Comparison of ENCODE assay signal across 8 cellular contexts in the genomic region with DNA sequence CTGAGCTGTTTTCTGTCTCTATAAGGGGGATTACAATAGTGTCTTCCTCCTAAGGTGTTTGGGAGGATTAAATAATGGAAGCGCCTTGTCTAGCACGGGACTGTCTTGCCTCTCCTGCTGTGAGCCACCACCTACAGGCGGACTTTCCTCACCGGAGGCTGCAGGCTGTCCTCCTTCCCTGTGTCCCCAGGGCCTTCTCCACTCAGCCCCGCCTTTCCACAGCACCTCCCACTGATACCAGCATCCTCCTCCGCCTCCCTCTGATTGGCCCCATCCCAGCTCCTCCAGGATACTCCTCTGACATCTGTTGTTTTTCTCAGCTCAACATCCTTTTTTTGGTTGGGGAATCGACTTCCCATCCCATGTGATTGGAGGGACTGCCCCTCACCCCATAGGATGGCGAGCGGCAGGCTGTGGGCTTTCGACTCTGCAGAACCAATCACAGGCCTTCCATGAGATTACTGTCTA. TPM values are rescaled to one million over a fixed set of nuclear protein-coding genes. Genes with fewer than 3 reads are reported as not detected.
DNase-seq lines count a peak whose midpoint lies in the region; ATAC-seq, FAIRE-seq and TF ChIP-seq lines count a peak whose summit lies in the region.

No MANE protein-coding gene starts in this region.

- peak in 1 of 2 donors; percentile 25 for TF ChIP-seq POLR2A in gastroesophageal sphincter (IDR thresholded peaks at IDR 0.05)

- TF ChIP-seq CTCF in GM06990 (IDR thresholded peaks at IDR 0.05; ENCODE audit: insufficient read depth, low read length, poor library complexity, severe bottlenecking), result no peak
- no peak for TF ChIP-seq CTCF in gastroesophageal sphincter (IDR thresholded peaks at IDR 0.05)
- TF ChIP-seq CTCF in neural cell (IDR thresholded peaks at IDR 0.05; ENCODE audit: poor library complexity, severe bottlenecking), result no peak

- H3K4me1 ChIP-seq in gastroesophageal sphincter, result peaks cover 0 to 21% (median 0%) of the 10 kb centered on the region in 3 donors

- peak; percentile 46 for DNase-seq in GM06990 (ENCODE audit: extremely low read depth, insufficient read length)
- peak; percentile 61 for DNase-seq in HK-2 (ENCODE audit: unreplicated experiment)
- DNase-seq in OCI-M1 (lab: John Stamatoyannopoulos, UW), result peak; percentile 60
- DNase-seq in urothelium cell line (ENCODE audit: low spot score), result peak; percentile 88
- no peak for DNase-seq in NCI-H1105 treated with DMSO at 0.1 percent for 48 hours (lab: John Stamatoyannopoulos, UW)

- ATAC-seq in gastroesophageal sphincter, result peak; percentile 68

- no peaks in the 10 kb centered on the region for H3K9me3 Mint-ChIP-seq in activated naive CD4-positive, alpha-beta T cell treated with anti-CD3 and anti-CD28 coated beads, Interleukin-2, amount 50 U/mL, for 24 hours

- no peaks in the 10 kb centered on the region for H3K79me2 ChIP-seq in neural cell (replicated peaks; ENCODE audit: insufficient read depth, low read length)

- 0 to 8% methylated on average over 1 to 10 of the region's 10 CpGs for WGBS in gastroesophageal sphincter (ENCODE audit: low coverage in 1 of 2), 2 donors

- H3K27ac ChIP-seq in gastroesophageal sphincter (peak overlapping the region; percentile 27 to 83 (median 80)), neural cell (ENCODE audit: low read length) (no peak overlapping the region)

- H3F3A ChIP-seq in neural cell (ENCODE audit: insufficient read depth, low read length, poor library complexity, severe bottlenecking), result no peaks in the 10 kb centered on the region

- H3K4me3 Mint-ChIP-seq in activated naive CD4-positive, alpha-beta T cell treated with anti-CD3 and anti-CD28 coated beads, Interleukin-2, amount 50 U/mL, for 24 hours, result peak overlapping the region; percentile 94

- H3K27me3 ChIP-seq in GM06990 (replicated peaks; ENCODE audit: control insufficient read depth, insufficient read depth, low read length), result no peaks in the 10 kb centered on the region
- H3K27me3 ChIP-seq in gastroesophageal sphincter, result no peaks in the 10 kb centered on the region
- H3K27me3 ChIP-seq in neural cell (ENCODE audit: insufficient read depth, low read depth, low read length), result no peaks in the 10 kb centered on the region

- peaks cover 51% of the 10 kb centered on the region for H3K4me1 Mint-ChIP-seq in activated naive CD4-positive, alpha-beta T cell treated with anti-CD3 and anti-CD28 coated beads, Interleukin-2, amount 50 U/mL, for 24 hours

- peak overlapping the region; percentile 66 for H3K4me3 ChIP-seq in GM06990 (replicated peaks; ENCODE audit: low read depth, low read length)
- peak overlapping the region; percentile 34 to 58 for H3K4me3 ChIP-seq in gastroesophageal sphincter
- H3K4me3 ChIP-seq in neural cell (ENCODE audit: low read length), result peak overlapping the region; percentile 65

- FAIRE-seq in urothelium cell line (lab: Jason Lieb, UNC), result peak; percentile 20

- no peak overlapping the region for H3K9ac ChIP-seq in neural cell (ENCODE audit: low read length)

- no peak for TF ChIP-seq EP300 in gastroesophageal sphincter (IDR thresholded peaks at IDR 0.05)
- TF ChIP-seq EP300 in neural cell (conservative IDR thresholded peaks at IDR 0.05; ENCODE audit: poor library complexity, severe bottlenecking), result no peak

- no peaks in the 10 kb centered on the region for H3K9me2 ChIP-seq in neural cell (ENCODE audit: insufficient read depth, low read length)

- H3K36me3 Mint-ChIP-seq in activated naive CD4-positive, alpha-beta T cell treated with anti-CD3 and anti-CD28 coated beads, Interleukin-2, amount 50 U/mL, for 24 hours, result no peaks in the 10 kb centered on the region

- no peaks in the 10 kb centered on the region for H4K20me1 ChIP-seq in neural cell (ENCODE audit: insufficient read depth)

- H3K36me3 ChIP-seq in GM06990 (ENCODE audit: control insufficient read depth, insufficient read depth, low read length) (peaks cover 14% of the 10 kb centered on the region), gastroesophageal sphincter (peaks cover 0 to 23% of the 10 kb centered on the region in 2 donors), neural cell (ENCODE audit: insufficient read depth, low read length) (no peaks in the 10 kb centered on the region)

- peak overlapping the region; percentile 85 for H3K27ac Mint-ChIP-seq in activated naive CD4-positive, alpha-beta T cell treated with anti-CD3 and anti-CD28 coated beads, Interleukin-2, amount 50 U/mL, for 24 hours

- H2AFZ ChIP-seq in neural cell (ENCODE audit: low read depth, low read length), result no peak overlapping the region

- TF ChIP-seq RAD21 in neural cell (conservative IDR thresholded peaks at IDR 0.05), result no peak

- no peaks in the 10 kb centered on the region for H3K27me3 Mint-ChIP-seq in activated naive CD4-positive, alpha-beta T cell treated with anti-CD3 and anti-CD28 coated beads, Interleukin-2, amount 50 U/mL, for 24 hours

- peak overlapping the region; percentile 5 for H3K4me2 ChIP-seq in neural cell (ENCODE audit: low read length)

- H3K9me3 ChIP-seq in gastroesophageal sphincter, result no peaks in the 10 kb centered on the region
- H3K9me3 ChIP-seq in neural cell (ENCODE audit: low read length), result no peaks in the 10 kb centered on the region

TF ChIP-seq in neural cell, 6 proteins besides CTCF, POLR2A, EP300 and RAD21:
- TF ChIP-seq, protein P1, sequence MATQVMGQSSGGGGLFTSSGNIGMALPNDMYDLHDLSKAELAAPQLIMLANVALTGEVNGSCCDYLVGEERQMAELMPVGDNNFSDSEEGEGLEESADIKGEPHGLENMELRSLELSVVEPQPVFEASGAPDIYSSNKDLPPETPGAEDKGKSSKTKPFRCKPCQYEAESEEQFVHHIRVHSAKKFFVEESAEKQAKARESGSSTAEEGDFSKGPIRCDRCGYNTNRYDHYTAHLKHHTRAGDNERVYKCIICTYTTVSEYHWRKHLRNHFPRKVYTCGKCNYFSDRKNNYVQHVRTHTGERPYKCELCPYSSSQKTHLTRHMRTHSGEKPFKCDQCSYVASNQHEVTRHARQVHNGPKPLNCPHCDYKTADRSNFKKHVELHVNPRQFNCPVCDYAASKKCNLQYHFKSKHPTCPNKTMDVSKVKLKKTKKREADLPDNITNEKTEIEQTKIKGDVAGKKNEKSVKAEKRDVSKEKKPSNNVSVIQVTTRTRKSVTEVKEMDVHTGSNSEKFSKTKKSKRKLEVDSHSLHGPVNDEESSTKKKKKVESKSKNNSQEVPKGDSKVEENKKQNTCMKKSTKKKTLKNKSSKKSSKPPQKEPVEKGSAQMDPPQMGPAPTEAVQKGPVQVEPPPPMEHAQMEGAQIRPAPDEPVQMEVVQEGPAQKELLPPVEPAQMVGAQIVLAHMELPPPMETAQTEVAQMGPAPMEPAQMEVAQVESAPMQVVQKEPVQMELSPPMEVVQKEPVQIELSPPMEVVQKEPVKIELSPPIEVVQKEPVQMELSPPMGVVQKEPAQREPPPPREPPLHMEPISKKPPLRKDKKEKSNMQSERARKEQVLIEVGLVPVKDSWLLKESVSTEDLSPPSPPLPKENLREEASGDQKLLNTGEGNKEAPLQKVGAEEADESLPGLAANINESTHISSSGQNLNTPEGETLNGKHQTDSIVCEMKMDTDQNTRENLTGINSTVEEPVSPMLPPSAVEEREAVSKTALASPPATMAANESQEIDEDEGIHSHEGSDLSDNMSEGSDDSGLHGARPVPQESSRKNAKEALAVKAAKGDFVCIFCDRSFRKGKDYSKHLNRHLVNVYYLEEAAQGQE (IDR thresholded peaks at IDR 0.05; ENCODE audit: borderline replicate concordance), result no peak
- TF ChIP-seq EZH2 (IDR thresholded peaks at IDR 0.05; ENCODE audit: borderline replicate concordance, insufficient read depth, low read length, poor library complexity, severe bottlenecking) (no peak), TAF1 (IDR thresholded peaks at IDR 0.05; ENCODE audit: low read depth) (no peak), POLR2AphosphoS5 (IDR thresholded peaks at IDR 0.05) (no peak), SMC3 (conservative IDR thresholded peaks at IDR 0.05; ENCODE audit: poor library complexity) (no peak), MXI1 (conservative IDR thresholded peaks at IDR 0.05; ENCODE audit: poor library complexity, severe bottlenecking) (no peak)

RNA-seq across cellular contexts. Expression of a gene that starts 0.9 kb away (rescaled TPM):
- 10 to 100 TPM; 19.5 to 24.5 (median 22.2) TPM for total RNA-seq in gastroesophageal sphincter
- polyA plus RNA-seq in neural cell, result 0.09 TPM in 1 of 2 replicates, not detected in the other
- polyA minus RNA-seq in neural cell, result 1.5 TPM in 1 of 2 replicates, not detected in the other

RNA-seq across cellular contexts. Expression of a gene that starts 22.5 kb away (rescaled TPM):
- 1 to 10 TPM; 2.3 to 7.5 (median 4.0) TPM for total RNA-seq in gastroesophageal sphincter
- 0.06 and 1.4 TPM in 2 replicates for polyA plus RNA-seq in neural cell
- polyA minus RNA-seq in neural cell, result 0.12 TPM in 1 of 2 replicates, not detected in the other

RNA-seq across cellular contexts. Expression of a gene that starts 35.8 kb away (rescaled TPM):
- 100 to 1,000 TPM; 209 to 355 (median 256) TPM for total RNA-seq in gastroesophageal sphincter
- polyA plus RNA-seq in neural cell, result 549 and 855 TPM in 2 replicates
- polyA minus RNA-seq in neural cell, result 541 and 626 TPM in 2 replicates

RNA-seq across cellular contexts. Expression of a gene that starts 46.9 kb away (rescaled TPM):
- 100 to 1,000 TPM in 1 of 4 donors, 10 to 100 TPM in 3; 55.1 to 104 (median 60.2) TPM for total RNA-seq in gastroesophageal sphincter
- 30.6 and 32.2 TPM in 2 replicates for polyA plus RNA-seq in neural cell
- polyA minus RNA-seq in neural cell, result 50.4 and 55.2 TPM in 2 replicates
